In the genomic region with DNA sequence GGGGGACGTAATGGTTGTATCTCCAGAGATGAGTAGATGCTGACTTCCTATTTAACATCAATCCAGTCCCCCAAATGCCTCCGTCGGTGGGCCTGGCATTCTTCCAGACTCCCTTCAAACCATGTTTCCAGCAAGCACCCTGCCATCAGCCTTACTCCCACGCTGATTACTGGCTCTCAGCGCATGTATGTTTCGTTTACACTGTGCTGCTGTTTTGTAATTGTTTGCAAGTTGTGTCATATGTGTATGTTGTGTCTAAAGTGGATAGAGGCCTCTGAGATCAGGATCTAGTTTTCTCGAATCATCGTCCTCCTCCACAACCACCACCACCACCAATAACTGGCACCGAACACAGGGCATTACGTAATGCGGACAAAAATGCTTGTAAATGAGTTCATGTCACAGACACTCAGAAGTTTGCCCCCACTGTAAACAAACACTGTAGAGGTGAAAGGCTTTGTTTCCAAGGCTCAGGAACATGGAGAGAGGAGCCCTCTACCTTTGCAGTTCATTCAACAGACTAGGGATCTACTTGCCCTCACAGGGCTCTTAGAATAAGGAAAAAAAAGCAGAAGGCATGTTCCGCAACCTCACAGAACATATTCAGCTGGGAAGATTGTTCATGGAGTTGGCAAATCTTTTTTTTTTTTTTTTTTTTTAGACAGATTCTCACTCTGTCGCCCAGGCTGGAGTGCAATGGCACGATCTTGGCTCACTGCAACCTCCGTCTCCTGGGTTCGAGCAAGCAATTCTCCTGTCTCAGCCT, we compare ENCODE assay signal across 1 cellular context.
TF ChIP-seq lines count a peak whose summit lies in the region.

No MANE protein-coding gene starts in this region.

TF ChIP-seq in HepG2, 621 proteins besides CTCF, POLR2A, EP300 and RAD21 (continued from another document and continues in another):
- TF ChIP-seq, protein P1, sequence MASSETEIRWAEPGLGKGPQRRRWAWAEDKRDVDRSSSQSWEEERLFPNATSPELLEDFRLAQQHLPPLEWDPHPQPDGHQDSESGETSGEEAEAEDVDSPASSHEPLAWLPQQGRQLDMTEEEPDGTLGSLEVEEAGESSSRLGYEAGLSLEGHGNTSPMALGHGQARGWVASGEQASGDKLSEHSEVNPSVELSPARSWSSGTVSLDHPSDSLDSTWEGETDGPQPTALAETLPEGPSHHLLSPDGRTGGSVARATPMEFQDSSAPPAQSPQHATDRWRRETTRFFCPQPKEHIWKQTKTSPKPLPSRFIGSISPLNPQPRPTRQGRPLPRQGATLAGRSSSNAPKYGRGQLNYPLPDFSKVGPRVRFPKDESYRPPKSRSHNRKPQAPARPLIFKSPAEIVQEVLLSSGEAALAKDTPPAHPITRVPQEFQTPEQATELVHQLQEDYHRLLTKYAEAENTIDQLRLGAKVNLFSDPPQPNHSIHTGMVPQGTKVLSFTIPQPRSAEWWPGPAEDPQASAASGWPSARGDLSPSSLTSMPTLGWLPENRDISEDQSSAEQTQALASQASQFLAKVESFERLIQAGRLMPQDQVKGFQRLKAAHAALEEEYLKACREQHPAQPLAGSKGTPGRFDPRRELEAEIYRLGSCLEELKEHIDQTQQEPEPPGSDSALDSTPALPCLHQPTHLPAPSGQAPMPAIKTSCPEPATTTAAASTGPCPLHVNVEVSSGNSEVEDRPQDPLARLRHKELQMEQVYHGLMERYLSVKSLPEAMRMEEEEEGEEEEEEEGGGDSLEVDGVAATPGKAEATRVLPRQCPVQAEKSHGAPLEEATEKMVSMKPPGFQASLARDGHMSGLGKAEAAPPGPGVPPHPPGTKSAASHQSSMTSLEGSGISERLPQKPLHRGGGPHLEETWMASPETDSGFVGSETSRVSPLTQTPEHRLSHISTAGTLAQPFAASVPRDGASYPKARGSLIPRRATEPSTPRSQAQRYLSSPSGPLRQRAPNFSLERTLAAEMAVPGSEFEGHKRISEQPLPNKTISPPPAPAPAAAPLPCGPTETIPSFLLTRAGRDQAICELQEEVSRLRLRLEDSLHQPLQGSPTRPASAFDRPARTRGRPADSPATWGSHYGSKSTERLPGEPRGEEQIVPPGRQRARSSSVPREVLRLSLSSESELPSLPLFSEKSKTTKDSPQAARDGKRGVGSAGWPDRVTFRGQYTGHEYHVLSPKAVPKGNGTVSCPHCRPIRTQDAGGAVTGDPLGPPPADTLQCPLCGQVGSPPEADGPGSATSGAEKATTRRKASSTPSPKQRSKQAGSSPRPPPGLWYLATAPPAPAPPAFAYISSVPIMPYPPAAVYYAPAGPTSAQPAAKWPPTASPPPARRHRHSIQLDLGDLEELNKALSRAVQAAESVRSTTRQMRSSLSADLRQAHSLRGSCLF (CRISPR knock-in tag; IDR thresholded peaks at IDR 0.05; ENCODE audit: borderline replicate concordance) = no peak
- no peak for TF ChIP-seq TEAD2 (CRISPR knock-in tag; IDR thresholded peaks at IDR 0.05)
- TF ChIP-seq MXI1 (IDR thresholded peaks at IDR 0.05; ENCODE audit: borderline replicate concordance, low read depth, low read length) = 0 out of 3 replicates have a peak, but pooled peaks have one; percentile 20
- TF ChIP-seq ZFP82 (CRISPR knock-in tag; IDR thresholded peaks at IDR 0.05; ENCODE audit: borderline replicate concordance) = peak; percentile 59; the same call in 1 of the 2 replicates
- no peak for TF ChIP-seq SAFB2 (CRISPR knock-in tag; IDR thresholded peaks at IDR 0.05; ENCODE audit: borderline replicate concordance, low read depth)
- no peak; a peak in 1 of 4 replicates for TF ChIP-seq KLF16 (CRISPR knock-in tag; IDR thresholded peaks at IDR 0.05)
- TF ChIP-seq ZNF44 (CRISPR knock-in tag; IDR thresholded peaks at IDR 0.05) = no peak
- no peak for TF ChIP-seq SMAD1 (CRISPR knock-in tag; IDR thresholded peaks at IDR 0.05; ENCODE audit: borderline replicate concordance, low read depth)
- TF ChIP-seq ZNF746 (CRISPR knock-in tag; IDR thresholded peaks at IDR 0.05) = no peak
- TF ChIP-seq ZNF296 (CRISPR knock-in tag; conservative IDR thresholded peaks at IDR 0.05) = no peak
- TF ChIP-seq RFX5 (IDR thresholded peaks at IDR 0.05; ENCODE audit: low read depth, low read length) = no peak
- peak; percentile 71 for TF ChIP-seq RXRB (CRISPR knock-in tag; IDR thresholded peaks at IDR 0.05; ENCODE audit: borderline replicate concordance)
- TF ChIP-seq, protein P2, sequence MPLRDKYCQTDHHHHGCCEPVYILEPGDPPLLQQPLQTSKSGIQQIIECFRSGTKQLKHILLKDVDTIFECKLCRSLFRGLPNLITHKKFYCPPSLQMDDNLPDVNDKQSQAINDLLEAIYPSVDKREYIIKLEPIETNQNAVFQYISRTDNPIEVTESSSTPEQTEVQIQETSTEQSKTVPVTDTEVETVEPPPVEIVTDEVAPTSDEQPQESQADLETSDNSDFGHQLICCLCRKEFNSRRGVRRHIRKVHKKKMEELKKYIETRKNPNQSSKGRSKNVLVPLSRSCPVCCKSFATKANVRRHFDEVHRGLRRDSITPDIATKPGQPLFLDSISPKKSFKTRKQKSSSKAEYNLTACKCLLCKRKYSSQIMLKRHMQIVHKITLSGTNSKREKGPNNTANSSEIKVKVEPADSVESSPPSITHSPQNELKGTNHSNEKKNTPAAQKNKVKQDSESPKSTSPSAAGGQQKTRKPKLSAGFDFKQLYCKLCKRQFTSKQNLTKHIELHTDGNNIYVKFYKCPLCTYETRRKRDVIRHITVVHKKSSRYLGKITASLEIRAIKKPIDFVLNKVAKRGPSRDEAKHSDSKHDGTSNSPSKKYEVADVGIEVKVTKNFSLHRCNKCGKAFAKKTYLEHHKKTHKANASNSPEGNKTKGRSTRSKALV (CRISPR knock-in tag; IDR thresholded peaks at IDR 0.05) = no peak
- TF ChIP-seq ZNF83 (CRISPR knock-in tag; IDR thresholded peaks at IDR 0.05; ENCODE audit: borderline replicate concordance) = no peak
- TF ChIP-seq GATA4 (IDR thresholded peaks at IDR 0.05; ENCODE audit: borderline replicate concordance, low read depth) = no peak
- TF ChIP-seq, protein P3, sequence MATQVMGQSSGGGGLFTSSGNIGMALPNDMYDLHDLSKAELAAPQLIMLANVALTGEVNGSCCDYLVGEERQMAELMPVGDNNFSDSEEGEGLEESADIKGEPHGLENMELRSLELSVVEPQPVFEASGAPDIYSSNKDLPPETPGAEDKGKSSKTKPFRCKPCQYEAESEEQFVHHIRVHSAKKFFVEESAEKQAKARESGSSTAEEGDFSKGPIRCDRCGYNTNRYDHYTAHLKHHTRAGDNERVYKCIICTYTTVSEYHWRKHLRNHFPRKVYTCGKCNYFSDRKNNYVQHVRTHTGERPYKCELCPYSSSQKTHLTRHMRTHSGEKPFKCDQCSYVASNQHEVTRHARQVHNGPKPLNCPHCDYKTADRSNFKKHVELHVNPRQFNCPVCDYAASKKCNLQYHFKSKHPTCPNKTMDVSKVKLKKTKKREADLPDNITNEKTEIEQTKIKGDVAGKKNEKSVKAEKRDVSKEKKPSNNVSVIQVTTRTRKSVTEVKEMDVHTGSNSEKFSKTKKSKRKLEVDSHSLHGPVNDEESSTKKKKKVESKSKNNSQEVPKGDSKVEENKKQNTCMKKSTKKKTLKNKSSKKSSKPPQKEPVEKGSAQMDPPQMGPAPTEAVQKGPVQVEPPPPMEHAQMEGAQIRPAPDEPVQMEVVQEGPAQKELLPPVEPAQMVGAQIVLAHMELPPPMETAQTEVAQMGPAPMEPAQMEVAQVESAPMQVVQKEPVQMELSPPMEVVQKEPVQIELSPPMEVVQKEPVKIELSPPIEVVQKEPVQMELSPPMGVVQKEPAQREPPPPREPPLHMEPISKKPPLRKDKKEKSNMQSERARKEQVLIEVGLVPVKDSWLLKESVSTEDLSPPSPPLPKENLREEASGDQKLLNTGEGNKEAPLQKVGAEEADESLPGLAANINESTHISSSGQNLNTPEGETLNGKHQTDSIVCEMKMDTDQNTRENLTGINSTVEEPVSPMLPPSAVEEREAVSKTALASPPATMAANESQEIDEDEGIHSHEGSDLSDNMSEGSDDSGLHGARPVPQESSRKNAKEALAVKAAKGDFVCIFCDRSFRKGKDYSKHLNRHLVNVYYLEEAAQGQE (IDR thresholded peaks at IDR 0.05; ENCODE audit: borderline replicate concordance in 1 of 2, low read depth in 1 of 2, low read length in 2 of 2) = no peak
- no peak for TF ChIP-seq ZMYM3 (CRISPR knock-in tag; IDR thresholded peaks at IDR 0.05)
- no peak for TF ChIP-seq FOXK2 (IDR thresholded peaks at IDR 0.05)
- TF ChIP-seq, protein P4, sequence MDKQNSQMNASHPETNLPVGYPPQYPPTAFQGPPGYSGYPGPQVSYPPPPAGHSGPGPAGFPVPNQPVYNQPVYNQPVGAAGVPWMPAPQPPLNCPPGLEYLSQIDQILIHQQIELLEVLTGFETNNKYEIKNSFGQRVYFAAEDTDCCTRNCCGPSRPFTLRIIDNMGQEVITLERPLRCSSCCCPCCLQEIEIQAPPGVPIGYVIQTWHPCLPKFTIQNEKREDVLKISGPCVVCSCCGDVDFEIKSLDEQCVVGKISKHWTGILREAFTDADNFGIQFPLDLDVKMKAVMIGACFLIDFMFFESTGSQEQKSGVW (CRISPR knock-in tag; IDR thresholded peaks at IDR 0.05; ENCODE audit: borderline replicate concordance) = no peak
- TF ChIP-seq TBL1XR1 (IDR thresholded peaks at IDR 0.05; ENCODE audit: borderline replicate concordance, low read length, partially characterized antibody) = no peak
- TF ChIP-seq, protein P5, sequence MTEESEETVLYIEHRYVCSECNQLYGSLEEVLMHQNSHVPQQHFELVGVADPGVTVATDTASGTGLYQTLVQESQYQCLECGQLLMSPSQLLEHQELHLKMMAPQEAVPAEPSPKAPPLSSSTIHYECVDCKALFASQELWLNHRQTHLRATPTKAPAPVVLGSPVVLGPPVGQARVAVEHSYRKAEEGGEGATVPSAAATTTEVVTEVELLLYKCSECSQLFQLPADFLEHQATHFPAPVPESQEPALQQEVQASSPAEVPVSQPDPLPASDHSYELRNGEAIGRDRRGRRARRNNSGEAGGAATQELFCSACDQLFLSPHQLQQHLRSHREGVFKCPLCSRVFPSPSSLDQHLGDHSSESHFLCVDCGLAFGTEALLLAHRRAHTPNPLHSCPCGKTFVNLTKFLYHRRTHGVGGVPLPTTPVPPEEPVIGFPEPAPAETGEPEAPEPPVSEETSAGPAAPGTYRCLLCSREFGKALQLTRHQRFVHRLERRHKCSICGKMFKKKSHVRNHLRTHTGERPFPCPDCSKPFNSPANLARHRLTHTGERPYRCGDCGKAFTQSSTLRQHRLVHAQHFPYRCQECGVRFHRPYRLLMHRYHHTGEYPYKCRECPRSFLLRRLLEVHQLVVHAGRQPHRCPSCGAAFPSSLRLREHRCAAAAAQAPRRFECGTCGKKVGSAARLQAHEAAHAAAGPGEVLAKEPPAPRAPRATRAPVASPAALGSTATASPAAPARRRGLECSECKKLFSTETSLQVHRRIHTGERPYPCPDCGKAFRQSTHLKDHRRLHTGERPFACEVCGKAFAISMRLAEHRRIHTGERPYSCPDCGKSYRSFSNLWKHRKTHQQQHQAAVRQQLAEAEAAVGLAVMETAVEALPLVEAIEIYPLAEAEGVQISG (CRISPR knock-in tag; IDR thresholded peaks at IDR 0.05) = no peak
- TF ChIP-seq ZNF138 (CRISPR knock-in tag; IDR thresholded peaks at IDR 0.05; ENCODE audit: low read depth) = no peak
- no peak for TF ChIP-seq NR1H2 (CRISPR knock-in tag; IDR thresholded peaks at IDR 0.05; ENCODE audit: borderline replicate concordance, low read depth)
- no peak for TF ChIP-seq ZNF670 (CRISPR knock-in tag; IDR thresholded peaks at IDR 0.05; ENCODE audit: borderline replicate concordance)
- TF ChIP-seq CHD2 (IDR thresholded peaks at IDR 0.05; ENCODE audit: low read depth, low read length) = no peak
- no peak for TF ChIP-seq KLF6 (CRISPR knock-in tag; IDR thresholded peaks at IDR 0.05)
- peak; percentile 77; the same call in 1 of the 2 replicates for TF ChIP-seq HDAC1 (CRISPR knock-in tag; IDR thresholded peaks at IDR 0.05)
- TF ChIP-seq SOX5 (CRISPR knock-in tag; IDR thresholded peaks at IDR 0.05; ENCODE audit: borderline replicate concordance) = peak; percentile 67
- TF ChIP-seq SRSF9 (IDR thresholded peaks at IDR 0.05; ENCODE audit: borderline replicate concordance, insufficient read depth, low read depth, low read length, poor library complexity, severe bottlenecking) = no peak
- no peak for TF ChIP-seq MTA3 (CRISPR knock-in tag; IDR thresholded peaks at IDR 0.05)
- TF ChIP-seq, protein P6, sequence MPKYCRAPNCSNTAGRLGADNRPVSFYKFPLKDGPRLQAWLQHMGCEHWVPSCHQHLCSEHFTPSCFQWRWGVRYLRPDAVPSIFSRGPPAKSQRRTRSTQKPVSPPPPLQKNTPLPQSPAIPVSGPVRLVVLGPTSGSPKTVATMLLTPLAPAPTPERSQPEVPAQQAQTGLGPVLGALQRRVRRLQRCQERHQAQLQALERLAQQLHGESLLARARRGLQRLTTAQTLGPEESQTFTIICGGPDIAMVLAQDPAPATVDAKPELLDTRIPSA (CRISPR knock-in tag; IDR thresholded peaks at IDR 0.05; ENCODE audit: borderline replicate concordance) = no peak
- TF ChIP-seq, protein P7, sequence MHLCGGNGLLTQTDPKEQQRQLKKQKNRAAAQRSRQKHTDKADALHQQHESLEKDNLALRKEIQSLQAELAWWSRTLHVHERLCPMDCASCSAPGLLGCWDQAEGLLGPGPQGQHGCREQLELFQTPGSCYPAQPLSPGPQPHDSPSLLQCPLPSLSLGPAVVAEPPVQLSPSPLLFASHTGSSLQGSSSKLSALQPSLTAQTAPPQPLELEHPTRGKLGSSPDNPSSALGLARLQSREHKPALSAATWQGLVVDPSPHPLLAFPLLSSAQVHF (CRISPR knock-in tag; IDR thresholded peaks at IDR 0.05) = no peak
- TF ChIP-seq, protein P8, sequence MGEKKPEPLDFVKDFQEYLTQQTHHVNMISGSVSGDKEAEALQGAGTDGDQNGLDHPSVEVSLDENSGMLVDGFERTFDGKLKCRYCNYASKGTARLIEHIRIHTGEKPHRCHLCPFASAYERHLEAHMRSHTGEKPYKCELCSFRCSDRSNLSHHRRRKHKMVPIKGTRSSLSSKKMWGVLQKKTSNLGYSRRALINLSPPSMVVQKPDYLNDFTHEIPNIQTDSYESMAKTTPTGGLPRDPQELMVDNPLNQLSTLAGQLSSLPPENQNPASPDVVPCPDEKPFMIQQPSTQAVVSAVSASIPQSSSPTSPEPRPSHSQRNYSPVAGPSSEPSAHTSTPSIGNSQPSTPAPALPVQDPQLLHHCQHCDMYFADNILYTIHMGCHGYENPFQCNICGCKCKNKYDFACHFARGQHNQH (CRISPR knock-in tag; IDR thresholded peaks at IDR 0.05) = no peak; the same call in 1 of the 2 replicates
- TF ChIP-seq ZNF780A (CRISPR knock-in tag; IDR thresholded peaks at IDR 0.05) = no peak
- no peak for TF ChIP-seq ZNF589 (CRISPR knock-in tag; conservative IDR thresholded peaks at IDR 0.05)
- TF ChIP-seq, protein P9, sequence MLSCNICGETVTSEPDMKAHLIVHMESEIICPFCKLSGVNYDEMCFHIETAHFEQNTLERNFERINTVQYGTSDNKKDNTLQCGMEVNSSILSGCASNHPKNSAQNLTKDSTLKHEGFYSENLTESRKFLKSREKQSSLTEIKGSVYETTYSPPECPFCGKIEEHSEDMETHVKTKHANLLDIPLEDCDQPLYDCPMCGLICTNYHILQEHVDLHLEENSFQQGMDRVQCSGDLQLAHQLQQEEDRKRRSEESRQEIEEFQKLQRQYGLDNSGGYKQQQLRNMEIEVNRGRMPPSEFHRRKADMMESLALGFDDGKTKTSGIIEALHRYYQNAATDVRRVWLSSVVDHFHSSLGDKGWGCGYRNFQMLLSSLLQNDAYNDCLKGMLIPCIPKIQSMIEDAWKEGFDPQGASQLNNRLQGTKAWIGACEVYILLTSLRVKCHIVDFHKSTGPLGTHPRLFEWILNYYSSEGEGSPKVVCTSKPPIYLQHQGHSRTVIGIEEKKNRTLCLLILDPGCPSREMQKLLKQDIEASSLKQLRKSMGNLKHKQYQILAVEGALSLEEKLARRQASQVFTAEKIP (CRISPR knock-in tag; IDR thresholded peaks at IDR 0.05; ENCODE audit: borderline replicate concordance) = no peak
- peak; percentile 71; the same call in 1 of the 2 replicates for TF ChIP-seq MIER3 (CRISPR knock-in tag; IDR thresholded peaks at IDR 0.05; ENCODE audit: borderline replicate concordance)
- TF ChIP-seq ZNF878 (CRISPR knock-in tag; IDR thresholded peaks at IDR 0.05) = 0 out of 2 replicates have a peak, but pooled peaks have one; percentile 39
